ENCODE assay signal across 27 cellular contexts in genomic region chr16:66147338-66147737, GRCh38.
"Had no signal": no experiment of that assay in that cellular context is flagged by ENCODE, and none has a peak within 500 bp of the region (broad histone marks: within the 10 kb centered on the region; RNA-seq: fewer than 3 reads in every experiment).

No MANE protein-coding gene starts in this region.

- ATAC-seq: esophagus mucosa; gastrocnemius medialis; heart left ventricle; left lobe of liver; naive thymus-derived CD8-positive, alpha-beta T cell; psoas muscle; right cardiac atrium; stimulated activated memory B cell treated with anti-CD40 and anti-IgM and Interleukin-4, amounts not matched to agents 10 μg/mL and 1 μg/mL and 100 μg/mL, for 72 hours; stimulated activated naive CD8-positive, alpha-beta T cell treated with anti-CD3 and anti-CD28 coated beads, Interleukin-15, Interleukin-2, amounts not matched to agents 100 U/mL and 50 U/mL, for 24 hours had no signal

- H2AFZ ChIP-seq: hepatocyte had no signal

- DNase-seq: central memory CD4-positive, alpha-beta T cell; colonic mucosa; effector CD8-positive, alpha-beta T cell; endodermal cell; foreskin fibroblast; gastrocnemius medialis; heart left ventricle; kidney; mammary epithelial cell; naive thymus-derived CD8-positive, alpha-beta T cell; psoas muscle; right cardiac atrium; sigmoid colon; spleen; stimulated activated CD4-positive, alpha-beta T cell treated with anti-CD3 and anti-CD28 coated beads, Interleukin-4, amount 100 ng/mL, for 4 hours; stimulated activated naive CD8-positive, alpha-beta T cell treated with anti-CD3 and anti-CD28 coated beads, Interleukin-15, Interleukin-2, amounts not matched to agents 100 U/mL and 50 U/mL, for 24 hours; substantia nigra; testis had no signal

- H3K36me3 ChIP-seq: colonic mucosa, gastrocnemius medialis, heart left ventricle, neutrophil, sigmoid colon, spleen, tibial artery had no signal

- H3K9me3 ChIP-seq: colonic mucosa, gastrocnemius medialis, heart left ventricle, neutrophil, psoas muscle, sigmoid colon, spleen, testis, tibial artery had no signal

- H3K4me1 Mint-ChIP-seq: neural crest cell had no signal

- H3K9me3 Mint-ChIP-seq: dendritic cell treated with granulocyte-macrophage colony-stimulating factor and Interleukin-4, amounts not matched to agents 40 ng/mL and 50 ng/mL, for 4 days; endodermal cell; naive thymus-derived CD8-positive, alpha-beta T cell; neural crest cell had no signal

- H3K4me2 ChIP-seq: hepatocyte had no signal

- H3K27ac Mint-ChIP-seq: dendritic cell treated with granulocyte-macrophage colony-stimulating factor and Interleukin-4, amounts not matched to agents 40 ng/mL and 50 ng/mL, for 4 days; endodermal cell; naive thymus-derived CD8-positive, alpha-beta T cell; stimulated activated memory B cell treated with anti-CD40 and anti-IgM and Interleukin-4, amounts not matched to agents 10 μg/mL and 1 μg/mL and 100 μg/mL, for 72 hours had no signal

- H3K27me3 ChIP-seq: colonic mucosa, gastrocnemius medialis, heart left ventricle, hepatocyte, neutrophil, sigmoid colon, testis, tibial artery had no signal

- H3K36me3 Mint-ChIP-seq: naive thymus-derived CD8-positive, alpha-beta T cell; stimulated activated memory B cell treated with anti-CD40 and anti-IgM and Interleukin-4, amounts not matched to agents 10 μg/mL and 1 μg/mL and 100 μg/mL, for 72 hours had no signal

- H3K4me3 ChIP-seq: colonic mucosa, gastrocnemius medialis, heart left ventricle, hepatocyte, psoas muscle, sigmoid colon, spleen, testis, tibial artery had no signal

- H3K4me1 ChIP-seq: colonic mucosa, sigmoid colon, testis had no signal

- H3K27me3 Mint-ChIP-seq: dendritic cell treated with granulocyte-macrophage colony-stimulating factor and Interleukin-4, amounts not matched to agents 40 ng/mL and 50 ng/mL, for 4 days had no signal

- H3K27ac ChIP-seq: colonic mucosa, epithelial cell of prostate, gastrocnemius medialis, heart left ventricle, hepatocyte, neutrophil, psoas muscle, sigmoid colon, testis, tibial artery had no signal

- H3K4me3 Mint-ChIP-seq: dendritic cell treated with granulocyte-macrophage colony-stimulating factor and Interleukin-4, amounts not matched to agents 40 ng/mL and 50 ng/mL, for 4 days; endodermal cell; naive thymus-derived CD8-positive, alpha-beta T cell; neural crest cell; stimulated activated memory B cell treated with anti-CD40 and anti-IgM and Interleukin-4, amounts not matched to agents 10 μg/mL and 1 μg/mL and 100 μg/mL, for 72 hours had no signal
